Comparison of ENCODE assay signal across 38 cellular contexts in genomic region chr9:122718038-122718437, GRCh38. TPM values are rescaled to one million over a fixed set of nuclear protein-coding genes. Genes with fewer than 3 reads are reported as not detected.
"Had no signal": no experiment of that assay in that cellular context is flagged by ENCODE, and none has a peak within 500 bp of the region (broad histone marks: within the 10 kb centered on the region; RNA-seq: fewer than 3 reads in every experiment).

No MANE protein-coding gene starts in this region.

- H3K27me3 ChIP-seq: MG63 had no signal

- H3K9me3 ChIP-seq: MG63 had no signal

- H3K4me3 ChIP-seq: MG63 had no signal

- DNase-seq: Karpas-422, Kasumi-1, MG63, MM.1S, MV-4-11, NCI-H1048, NCI-H1092, NCI-H1092 treated with DMSO at 0.1 percent for 48 hours, NCI-H1105, NCI-H1105 treated with DMSO at 0.1 percent for 48 hours, NCI-H1417, NCI-H1417 treated with DMSO at 0.1 percent for 48 hours, NCI-H1436, NCI-H1436 treated with DMSO at 0.1 percent for 48 hours, NCI-H146, NCI-H1694, NCI-H1694 treated with DMSO at 0.1 percent for 48 hours, NCI-H187, NCI-H187 treated with DMSO at 0.1 percent for 48 hours, NCI-H1930, NCI-H2029, NCI-H2029 treated with DMSO at 0.1 percent for 48 hours, NCI-H2081, NCI-H2081 treated with DMSO at 0.1 percent for 48 hours, NCI-H2107, NCI-H2171, NCI-H2171 treated with DMSO at 0.1 percent for 48 hours, NCI-H2227 treated with DMSO at 0.1 percent for 48 hours, NCI-H226, NCI-H345, NCI-H446, NCI-H446 treated with DMSO at 0.1 percent for 48 hours, NCI-H510A, NCI-H510A treated with DMSO at 0.1 percent for 48 hours had no signal

- H3K36me3 ChIP-seq: MG63 had no signal

RNA-seq across cellular contexts. Expression of gene OR1L4, which starts 5.8 kb away (rescaled TPM):
- total RNA-seq: LHCN-M2, M059J, MCF 10A, NCI-H460 had no signal

RNA-seq across cellular contexts. Expression of gene OR1L6, which starts 24.1 kb away (rescaled TPM):
- total RNA-seq: LHCN-M2, M059J, MCF 10A, NCI-H460 had no signal

RNA-seq across cellular contexts. Expression of gene OR1L3, which starts 43.1 kb away (rescaled TPM):
- total RNA-seq: LHCN-M2, M059J, MCF 10A, NCI-H460 had no signal

RNA-seq across cellular contexts. Expression of gene OR1L1, which starts 56.5 kb away (rescaled TPM):
- total RNA-seq: LHCN-M2, M059J, MCF 10A, NCI-H460 had no signal
